Comparison of ENCODE assay signal across 18 cellular contexts in genomic region chr11:126747315-126747714, GRCh38.
A peak's percentile ranks its signal among the peaks of the same experiment; 100 is the strongest.
DNase-seq lines count a peak whose midpoint lies in the region; ATAC-seq and TF ChIP-seq lines count a peak whose summit lies in the region.
"Had no signal": no experiment of that assay in that cellular context is flagged by ENCODE, and none has a peak within 500 bp of the region (broad histone marks: within the 10 kb centered on the region; RNA-seq: fewer than 3 reads in every experiment).

No MANE protein-coding gene starts in this region.

- H3K27me3 Mint-ChIP-seq in natural killer cell (ENCODE audit: low read depth in 2 of 2): no peaks in the 10 kb centered on the region
- peaks cover 0 to 3% of the 10 kb centered on the region in 2 donors for H3K27me3 Mint-ChIP-seq in natural killer cell treated with Interleukin-12 subunit alpha and Interleukin-12 subunit beta and Interleukin-15 and Interleukin-18, amount 100 ng/mL, for 72 hours
- peaks cover 9% of the 10 kb centered on the region for H3K27me3 Mint-ChIP-seq in T-helper 17 cell
- H3K27me3 Mint-ChIP-seq in nephron progenitor cell (ENCODE audit: low read depth, poor library complexity): peaks cover 8% of the 10 kb centered on the region
- H3K27me3 Mint-ChIP-seq: CD8-positive, alpha-beta memory T cell had no signal

- ATAC-seq in natural killer cell (no peak), T-helper 17 cell (no peak), GM21360 (IDR thresholded peaks at IDR 0.05; ENCODE audit: unreplicated experiment) (no peak)
- ATAC-seq in natural killer cell treated with Interleukin-12 subunit alpha and Interleukin-12 subunit beta and Interleukin-15 and Interleukin-18, amount 100 ng/mL, for 72 hours: no peak
- ATAC-seq: GM12878 had no signal

- H3K27ac Mint-ChIP-seq in natural killer cell: peak overlapping the region; percentile 52 to 91
- H3K27ac Mint-ChIP-seq in natural killer cell treated with Interleukin-12 subunit alpha and Interleukin-12 subunit beta and Interleukin-15 and Interleukin-18, amount 100 ng/mL, for 72 hours: no peak overlapping the region
- H3K27ac Mint-ChIP-seq in T-helper 17 cell: peak overlapping the region; percentile 84
- peak overlapping the region; percentile 96 for H3K27ac Mint-ChIP-seq in nephron progenitor cell
- H3K27ac Mint-ChIP-seq: CD4-positive, CD25-positive, alpha-beta regulatory T cell; H9 had no signal

- H3K36me3 Mint-ChIP-seq in natural killer cell: no peaks in the 10 kb centered on the region
- H3K36me3 Mint-ChIP-seq in natural killer cell treated with Interleukin-12 subunit alpha and Interleukin-12 subunit beta and Interleukin-15 and Interleukin-18, amount 100 ng/mL, for 72 hours: no peaks in the 10 kb centered on the region
- H3K36me3 Mint-ChIP-seq in T-helper 17 cell (ENCODE audit: low read depth): no peaks in the 10 kb centered on the region
- peaks cover 5% of the 10 kb centered on the region for H3K36me3 Mint-ChIP-seq in nephron progenitor cell (ENCODE audit: low read depth)
- H3K36me3 Mint-ChIP-seq: CD4-positive, CD25-positive, alpha-beta regulatory T cell; CD8-positive, alpha-beta memory T cell had no signal

- no peak for TF ChIP-seq CTCF in natural killer cell (IDR thresholded peaks at IDR 0.05)
- no peak for TF ChIP-seq CTCF in nephron progenitor cell (IDR thresholded peaks at IDR 0.05)

- H3K4me3 Mint-ChIP-seq in natural killer cell (no peak overlapping the region), T-helper 17 cell (no peak overlapping the region), nephron progenitor cell (no peak overlapping the region)
- no peak overlapping the region for H3K4me3 Mint-ChIP-seq in natural killer cell treated with Interleukin-12 subunit alpha and Interleukin-12 subunit beta and Interleukin-15 and Interleukin-18, amount 100 ng/mL, for 72 hours
- H3K4me3 Mint-ChIP-seq: CD4-positive, CD25-positive, alpha-beta regulatory T cell; H9 had no signal

- intact Hi-C loops in natural killer cell (cut with micrococcal nuclease): no loop called here

- H3K4me1 Mint-ChIP-seq in natural killer cell (peaks cover 58% of the 10 kb centered on the region in 2 donors), T-helper 17 cell (no peaks in the 10 kb centered on the region), nephron progenitor cell (peaks cover 49% of the 10 kb centered on the region)
- H3K4me1 Mint-ChIP-seq in natural killer cell treated with Interleukin-12 subunit alpha and Interleukin-12 subunit beta and Interleukin-15 and Interleukin-18, amount 100 ng/mL, for 72 hours (ENCODE audit: low read depth in 2 of 2): peaks cover 14 to 52% of the 10 kb centered on the region in 2 donors
- H3K4me1 Mint-ChIP-seq: CD4-positive, CD25-positive, alpha-beta regulatory T cell had no signal

- H3K9me3 Mint-ChIP-seq in natural killer cell (no peaks in the 10 kb centered on the region), nephron progenitor cell (peaks cover 10% of the 10 kb centered on the region)
- no peaks in the 10 kb centered on the region for H3K9me3 Mint-ChIP-seq in natural killer cell treated with Interleukin-12 subunit alpha and Interleukin-12 subunit beta and Interleukin-15 and Interleukin-18, amount 100 ng/mL, for 72 hours
- H3K9me3 Mint-ChIP-seq: CD4-positive, CD25-positive, alpha-beta regulatory T cell; CD8-positive, alpha-beta memory T cell; H9 had no signal

- no peak for DNase-seq in natural killer cell
- no peak for DNase-seq in natural killer cell treated with Interleukin-12 subunit alpha and Interleukin-12 subunit beta and Interleukin-15 and Interleukin-18, amount 100 ng/mL, for 72 hours (ENCODE audit: low spot score)
- no peak for DNase-seq in T-helper 17 cell
- DNase-seq in nephron progenitor cell: no peak
- DNase-seq in SKM-1 treated with dmso at 0.1 percent for 144 hours (lab: John Stamatoyannopoulos, UW; ENCODE audit: unreplicated experiment): no peak
- no peak for DNase-seq in NCI-H187 (lab: John Stamatoyannopoulos, UW)
- DNase-seq: 8988T; C1 segment of cervical spinal cord; CD4-positive, CD25-positive, alpha-beta regulatory T cell; CD8-positive, alpha-beta memory T cell; COR-L47; DMS 273 treated with DMSO at 0.1 percent for 48 hours; DMS53; DND-41; EL; H9 had no signal

- no peaks in the 10 kb centered on the region for H3K9me3 ChIP-seq in T-helper 17 cell (ENCODE audit: control insufficient read depth, low read length, poor library complexity, severe bottlenecking)

Comparison
In these comparisons a context has a peak if more than half of its experiments do, and no peak if none do; other contexts are left out.
1. H3K27ac Mint-ChIP-seq: peak in natural killer cell (2 of 2), T-helper 17 cell (single experiment) and nephron progenitor cell (single experiment); none in natural killer cell treated with Interleukin-12 subunit alpha and Interleukin-12 subunit beta and Interleukin-15 and Interleukin-18, amount 100 ng/mL, for 72 hours (0 of 2).